In the genomic region with DNA sequence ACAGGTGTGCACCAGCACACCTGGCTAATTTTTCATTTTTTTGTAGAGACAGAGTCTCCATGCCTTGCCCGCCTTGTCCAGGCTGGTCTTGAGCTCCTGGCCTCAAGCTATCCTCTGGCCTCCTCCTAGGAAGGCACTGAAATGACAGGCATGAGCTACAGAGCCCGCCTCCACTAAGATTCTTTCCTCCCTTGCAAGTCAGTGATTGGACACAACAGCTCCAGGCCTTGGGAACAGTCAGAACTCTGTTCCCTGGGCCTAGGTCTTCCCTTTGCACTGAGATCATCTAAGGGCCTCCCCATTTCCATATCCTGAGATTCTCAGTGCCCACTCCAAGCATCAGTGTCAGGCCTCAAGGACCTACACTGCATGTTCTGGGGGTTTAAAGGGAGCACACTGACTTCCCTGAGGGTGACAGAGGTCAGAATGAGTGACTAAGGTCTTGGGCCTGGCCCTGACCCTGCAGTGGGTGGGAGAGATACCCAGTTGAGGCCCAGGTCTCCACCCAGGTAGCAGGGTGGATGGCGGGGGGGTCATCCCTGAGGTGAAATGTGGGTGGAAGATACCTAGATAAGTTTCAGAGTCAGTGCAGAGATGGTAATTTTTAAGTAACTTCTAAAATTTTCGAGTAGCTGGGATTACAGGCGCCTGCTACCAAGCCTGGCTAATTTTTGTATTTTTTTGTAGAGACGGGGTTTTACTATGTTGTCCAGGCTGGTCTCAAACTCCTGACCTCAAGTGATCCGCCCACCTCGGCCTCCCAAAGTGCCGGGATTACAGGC, we compare ENCODE assay signal across 9 cellular contexts. TPM values are rescaled to one million over a fixed set of nuclear protein-coding genes. Genes with fewer than 3 reads are reported as not detected.
DNase-seq lines count a peak whose midpoint lies in the region; ATAC-seq, FAIRE-seq and TF ChIP-seq lines count a peak whose summit lies in the region.
"Had no signal": no experiment of that assay in that cellular context is flagged by ENCODE, and none has a peak within 500 bp of the region (broad histone marks: within the 10 kb centered on the region; RNA-seq: fewer than 3 reads in every experiment).

No MANE protein-coding gene starts in this region.

- no peaks in the 10 kb centered on the region for H4K20me1 ChIP-seq in KMS-11 (ENCODE audit: insufficient read depth)
- H4K20me1 ChIP-seq in mammary epithelial cell (ENCODE audit: insufficient read depth, low read length): no peaks in the 10 kb centered on the region

- H2AFZ ChIP-seq in KMS-11 (ENCODE audit: low read depth): no peak overlapping the region
- no peak overlapping the region for H2AFZ ChIP-seq in mammary epithelial cell (ENCODE audit: low read depth, low read length)

- POLR2A ChIA-PET in CD4-positive, alpha-beta memory T cell (lab: Charles Lee; ENCODE audit: partially characterized antibody): interaction anchor here (1.1 to 5.5 kb wide), 5 partner anchors 8 to 45 kb away, joined by 5 to 202 read pairs (median 36); partner anchors contain the start of gene FOSB

- H3K9ac ChIP-seq in KMS-11: no peak overlapping the region
- H3K9ac ChIP-seq in mammary epithelial cell (ENCODE audit: insufficient read depth, low read length): no peak overlapping the region

- no peak for DNase-seq in CD4-positive, alpha-beta memory T cell
- peak; percentile 18 for DNase-seq in mammary epithelial cell
- DNase-seq in occipital lobe (lab: John Stamatoyannopoulos, UW): no peak
- DNase-seq in activated effector memory CD4-positive, alpha-beta T cell treated with Interleukin-2 at 50 U/mL for 16 hours: no peak
- DNase-seq in HTR-8/SVneo (ENCODE audit: insufficient read length, low spot score): no peak
- DNase-seq: stimulated activated CD4-positive, alpha-beta T cell treated with anti-CD3 and anti-CD28 coated beads, Interleukin-4, amount 100 ng/mL, for 1 hour had no signal

- H3K27ac ChIP-seq in CD4-positive, alpha-beta memory T cell (ENCODE audit: low read depth, low read length): no peak overlapping the region
- H3K27ac ChIP-seq in KMS-11 (no peak overlapping the region), mammary epithelial cell (ENCODE audit: insufficient read depth, low read depth, low read length) (no peak overlapping the region)

- TF ChIP-seq CTCF in KMS-11 (conservative IDR thresholded peaks at IDR 0.05; ENCODE audit: low read depth, low read length) (no peak), mammary epithelial cell (conservative IDR thresholded peaks at IDR 0.05 in 1 of 2, IDR thresholded peaks at IDR 0.05 in 1 of 2; ENCODE audit: extremely low read depth in 1 of 2, insufficient read depth in 1 of 2, low read depth in 1 of 2, low read length in 2 of 2) (no peak), nephron (IDR thresholded peaks at IDR 0.05; ENCODE audit: unreplicated experiment in 3 of 3) (no peak)

- intact Hi-C loops in CD4-positive, alpha-beta memory T cell (cut with micrococcal nuclease): no loop called here
- intact Hi-C loops in mammary epithelial cell (cut with micrococcal nuclease): no loop called here

- H3K4me3 ChIP-seq in CD4-positive, alpha-beta memory T cell (ENCODE audit: low read length in 2 of 2): no peak overlapping the region
- H3K4me3 ChIP-seq in KMS-11 (IDR thresholded peaks at IDR 0.05; ENCODE audit: insufficient read depth, low read depth, low read length) (no peak overlapping the region), mammary epithelial cell (replicated peaks in 1 of 3; ENCODE audit: insufficient read depth in 1 of 3, low read depth in 2 of 3, low read length in 3 of 3) (no peak overlapping the region)

- ATAC-seq in HG02852 (IDR thresholded peaks at IDR 0.05; ENCODE audit: unreplicated experiment): no peak

- dilution Hi-C loops in mammary epithelial cell (cut with HindIII; ENCODE audit: low sequenced_read_pairs): loop anchor here (5.0 kb wide), 1 partner anchor 36 kb away; no protein-coding TSS in a partner anchor

- H3K4me2 ChIP-seq in KMS-11: peak overlapping the region; percentile 63; the same call in 1 of the 2 replicates
- H3K4me2 ChIP-seq in mammary epithelial cell (ENCODE audit: insufficient read depth, low read depth, low read length): no peak overlapping the region

- H3K36me3 Mint-ChIP-seq in CD4-positive, alpha-beta memory T cell: peaks cover 0 to 5% of the 10 kb centered on the region in 2 donors
- H3K36me3 Mint-ChIP-seq in nephron (ENCODE audit: low read depth): no peaks in the 10 kb centered on the region

- no peaks in the 10 kb centered on the region for H3K27me3 ChIP-seq in CD4-positive, alpha-beta memory T cell (ENCODE audit: insufficient read depth, low read length)
- no peaks in the 10 kb centered on the region for H3K27me3 ChIP-seq in KMS-11 (ENCODE audit: insufficient read depth, low read depth)
- no peaks in the 10 kb centered on the region for H3K27me3 ChIP-seq in mammary epithelial cell (ENCODE audit: insufficient read depth, low read length)

- in situ Hi-C loops in mammary epithelial cell (cut with MboI; ENCODE audit: low sequenced_read_pairs in 2 of 2): loop anchor here in 1 of 2 donors (5.0 kb wide), 1 partner anchor 36 kb away; no protein-coding TSS in a partner anchor

- H3K36me3 ChIP-seq in CD4-positive, alpha-beta memory T cell (ENCODE audit: insufficient read depth, low read length): no peaks in the 10 kb centered on the region
- H3K36me3 ChIP-seq in KMS-11 (ENCODE audit: insufficient read depth) (no peaks in the 10 kb centered on the region), mammary epithelial cell (ENCODE audit: insufficient read depth, low read length) (no peaks in the 10 kb centered on the region)

- peak overlapping the region; percentile 51 to 83 (median 77) for H3K4me3 Mint-ChIP-seq in CD4-positive, alpha-beta memory T cell
- H3K4me3 Mint-ChIP-seq in nephron: peak overlapping the region; percentile 83 to 88 (median 87)

- BruUV-seq in mammary epithelial cell (replicated peaks; lab: Mats Ljungman, UMichigan): no TSS peak

- H3K79me2 ChIP-seq in KMS-11 (ENCODE audit: insufficient read depth, low read depth): no peaks in the 10 kb centered on the region
- H3K79me2 ChIP-seq in mammary epithelial cell (ENCODE audit: insufficient read depth, low read length): no peaks in the 10 kb centered on the region

- FAIRE-seq in HTR-8/SVneo (lab: Jason Lieb, UNC): no peak

- H3K9me3 Mint-ChIP-seq in CD4-positive, alpha-beta memory T cell: no peaks in the 10 kb centered on the region
- H3K9me3 Mint-ChIP-seq in nephron: no peaks in the 10 kb centered on the region

- H3K4me1 ChIP-seq in CD4-positive, alpha-beta memory T cell (ENCODE audit: insufficient read depth, low read length): peaks cover 40% of the 10 kb centered on the region
- H3K4me1 ChIP-seq in KMS-11 (ENCODE audit: low read depth, poor library complexity, severe bottlenecking) (peaks cover 46% of the 10 kb centered on the region), mammary epithelial cell (ENCODE audit: insufficient read depth, low read length) (peaks cover 17% of the 10 kb centered on the region)

- H3K27me3 Mint-ChIP-seq in CD4-positive, alpha-beta memory T cell: no peaks in the 10 kb centered on the region
- no peaks in the 10 kb centered on the region for H3K27me3 Mint-ChIP-seq in nephron (ENCODE audit: low read depth)

- H3K4me1 Mint-ChIP-seq in CD4-positive, alpha-beta memory T cell: peaks cover 20 to 53% (median 37%) of the 10 kb centered on the region in 4 donors
- peaks cover 31% of the 10 kb centered on the region for H3K4me1 Mint-ChIP-seq in nephron

- peak overlapping the region; percentile 83 to 96 (median 92) for H3K27ac Mint-ChIP-seq in CD4-positive, alpha-beta memory T cell
- H3K27ac Mint-ChIP-seq in nephron: peak overlapping the region; percentile 53 to 75 (median 71)

- H3K9me3 ChIP-seq in CD4-positive, alpha-beta memory T cell (ENCODE audit: control insufficient read depth in 1 of 2, low read length in 2 of 2): no peaks in the 10 kb centered on the region
- H3K9me3 ChIP-seq in mammary epithelial cell (replicated peaks; ENCODE audit: insufficient read depth, low read length): no peaks in the 10 kb centered on the region

- WGBS in mammary epithelial cell (ENCODE audit: low coverage, missing lambda C conversion rate): 94% methylated on average over 5 of the region's 9 CpGs

- CTCF ChIA-PET in CD4-positive, alpha-beta memory T cell (lab: Charles Lee; ENCODE audit: partially characterized antibody): interaction anchor here (0.6 to 10.2 kb wide), 5 partner anchors 8 to 55 kb away, joined by 3 to 487 read pairs (median 19); partner anchors contain the start of gene FOSB
- CTCF ChIA-PET in mammary epithelial cell (lab: Charles Lee; ENCODE audit: low non-redundant PET): interaction anchor here (0.7 kb wide), 2 partner anchors 29 to 38 kb away, joined by 4 to 6 read pairs; no protein-coding TSS in a partner anchor

RNA-seq across cellular contexts. Expression of gene ERCC1, which starts 17.3 kb away (rescaled TPM):
- 10 to 100 TPM; 46.6 to 46.9 TPM for total RNA-seq in CD4-positive, alpha-beta memory T cell
- 10 to 100 TPM; 36.2 to 38.3 TPM for polyA plus RNA-seq in CD4-positive, alpha-beta memory T cell
- total RNA-seq in mammary epithelial cell (100 to 1,000 TPM in 1 of 2 donors, 10 to 100 TPM in 1; 81.9 to 316 TPM), occipital lobe (51.2 TPM)
- 224 TPM for polyA plus RNA-seq in mammary epithelial cell
- polyA minus RNA-seq in mammary epithelial cell: 242 TPM

RNA-seq across cellular contexts. Expression of gene FOSB, which starts 26.7 kb away (rescaled TPM):
- 1 to 10 TPM; 4.2 to 4.7 TPM for total RNA-seq in CD4-positive, alpha-beta memory T cell
- 10 to 100 TPM; 12.5 to 17.1 TPM for polyA plus RNA-seq in CD4-positive, alpha-beta memory T cell
- total RNA-seq in mammary epithelial cell (10 to 100 TPM in 1 of 2 donors, 1 to 10 TPM in 1; 1.8 to 49.1 TPM), occipital lobe (2.2 TPM)
- polyA plus RNA-seq in mammary epithelial cell: 2.6 TPM
- polyA minus RNA-seq in mammary epithelial cell: 27.0 TPM

RNA-seq across cellular contexts. Expression of gene POLR1G, which starts 34.6 kb away (rescaled TPM):
- 1 to 10 TPM; 2.0 to 2.9 TPM for total RNA-seq in CD4-positive, alpha-beta memory T cell
- polyA plus RNA-seq in CD4-positive, alpha-beta memory T cell: 1 to 10 TPM; 1.2 to 8.4 TPM
- 10 to 100 TPM; 11.7 to 16.9 TPM for total RNA-seq in mammary epithelial cell
- polyA plus RNA-seq in mammary epithelial cell: 15.0 TPM
- 12.6 TPM for polyA minus RNA-seq in mammary epithelial cell
- total RNA-seq in occipital lobe: 5.3 TPM

RNA-seq across cellular contexts. Expression of gene PPP1R13L, which starts 36.2 kb away (rescaled TPM):
- 10 to 100 TPM; 10.3 to 13.0 TPM for total RNA-seq in CD4-positive, alpha-beta memory T cell
- under 1 TPM; 0.66 to 0.76 TPM for polyA plus RNA-seq in CD4-positive, alpha-beta memory T cell
- 100 to 1,000 TPM in 1 of 2 donors, 10 to 100 TPM in 1; 75.8 to 254 TPM for total RNA-seq in mammary epithelial cell
- 77.1 TPM for polyA plus RNA-seq in mammary epithelial cell
- 84.7 TPM for polyA minus RNA-seq in mammary epithelial cell
- not detected for total RNA-seq in occipital lobe

RNA-seq across cellular contexts. Expression of gene RTN2, which starts 55.8 kb away (rescaled TPM):
- total RNA-seq in CD4-positive, alpha-beta memory T cell: 1 to 10 TPM in 1 of 2 experiments, under 1 TPM in 1; 0.14 to 1.1 TPM
- under 1 TPM in 1 of 2 donors, not detected in 1; 0.48 TPM for polyA plus RNA-seq in CD4-positive, alpha-beta memory T cell
- total RNA-seq in mammary epithelial cell: 10 to 100 TPM; 11.0 to 16.9 TPM
- 11.5 TPM for polyA plus RNA-seq in mammary epithelial cell
- polyA minus RNA-seq in mammary epithelial cell: 11.9 TPM
- 56.8 TPM for total RNA-seq in occipital lobe
